Comparison of ENCODE assay signal across 17 cellular contexts in genomic region chr11:114098927-114099326, GRCh38. TPM values are rescaled to one million over a fixed set of nuclear protein-coding genes. Genes with fewer than 3 reads are reported as not detected.
DNase-seq lines count a peak whose midpoint lies in the region; FAIRE-seq and TF ChIP-seq lines count a peak whose summit lies in the region.
"Had no signal": no experiment of that assay in that cellular context is flagged by ENCODE, and none has a peak within 500 bp of the region (broad histone marks: within the 10 kb centered on the region; RNA-seq: fewer than 3 reads in every experiment).

No MANE protein-coding gene starts in this region.

- WGBS in small intestine, 3 donors = 13 to 59% (median 34%) methylated on average over 3 of the region's 3 CpGs
- 85 to 88% methylated on average over 3 of the region's 3 CpGs for WGBS in testis, 2 donors

- peak; percentile 11 for DNase-seq in DMS79 (lab: John Stamatoyannopoulos, UW)
- no peak for DNase-seq in DMS79 treated with DMSO at 0.1 percent for 48 hours (lab: John Stamatoyannopoulos, UW)
- peak; percentile 73 for DNase-seq in NCI-H2196 treated with DMSO at 0.1 percent for 48 hours (lab: John Stamatoyannopoulos, UW; ENCODE audit: unreplicated experiment)
- no peak for DNase-seq in glutamatergic neuron
- DNase-seq in small intestine = peak; percentile 84
- DNase-seq in testis = no peak
- no peak for DNase-seq in nephron progenitor cell
- DNase-seq in NCI-H1694 (lab: John Stamatoyannopoulos, UW) = no peak
- DNase-seq: 8988T; activated CD8-positive, alpha-beta memory T cell treated with anti-CD3 and anti-CD28 coated beads, Interleukin-2, amount 50 U/mL, for 4 hours; CD4-positive, CD25-positive, alpha-beta regulatory T cell; central memory CD4-positive, alpha-beta T cell; IMR-90; NCI-H187 treated with DMSO at 0.1 percent for 48 hours; PC-3 had no signal

- H3K4me3 Mint-ChIP-seq in glutamatergic neuron (ENCODE audit: unreplicated experiment) (peak overlapping the region; percentile 27), nephron progenitor cell (no peak overlapping the region)
- H3K4me3 Mint-ChIP-seq: activated naive CD4-positive, alpha-beta T cell treated with anti-CD3 and anti-CD28 coated beads, Interleukin-2, amount 50 U/mL, for 24 hours; CD4-positive, CD25-positive, alpha-beta regulatory T cell had no signal

- no peak for TF ChIP-seq CTCF in glutamatergic neuron (IDR thresholded peaks at IDR 0.05; ENCODE audit: partially characterized antibody, unreplicated experiment)
- TF ChIP-seq CTCF in testis (IDR thresholded peaks at IDR 0.05) = no peak
- no peak for TF ChIP-seq CTCF in nephron progenitor cell (IDR thresholded peaks at IDR 0.05)

- intact Hi-C loops in testis (cut with DNase I; ENCODE audit: low total_unique reads) = no loop called here

- H3K4me1 ChIP-seq in small intestine (ENCODE audit: control insufficient read depth in 2 of 2, insufficient read depth in 1 of 2, low read depth in 1 of 2, low read length in 1 of 2) = peaks cover 0 to 4% of the 10 kb centered on the region in 2 donors
- no peaks in the 10 kb centered on the region for H3K4me1 ChIP-seq in testis

- H3K27me3 ChIP-seq in small intestine (ENCODE audit: control insufficient read depth in 2 of 2, insufficient read depth in 2 of 2, low read length in 2 of 2) (no peaks in the 10 kb centered on the region), testis (no peaks in the 10 kb centered on the region)

- H3K27me3 Mint-ChIP-seq in glutamatergic neuron (ENCODE audit: unreplicated experiment) (peaks cover 11% of the 10 kb centered on the region), nephron progenitor cell (ENCODE audit: low read depth, poor library complexity) (peaks cover 3% of the 10 kb centered on the region)
- H3K27me3 Mint-ChIP-seq: activated naive CD4-positive, alpha-beta T cell treated with anti-CD3 and anti-CD28 coated beads, Interleukin-2, amount 50 U/mL, for 24 hours had no signal

- H3K9me3 ChIP-seq in small intestine (ENCODE audit: control insufficient read depth, low read depth) = no peaks in the 10 kb centered on the region
- H3K9me3 ChIP-seq in testis = no peaks in the 10 kb centered on the region

- H3K36me3 Mint-ChIP-seq in glutamatergic neuron (ENCODE audit: unreplicated experiment) = no peaks in the 10 kb centered on the region
- peaks cover 10% of the 10 kb centered on the region for H3K36me3 Mint-ChIP-seq in nephron progenitor cell (ENCODE audit: low read depth)
- H3K36me3 Mint-ChIP-seq: activated naive CD4-positive, alpha-beta T cell treated with anti-CD3 and anti-CD28 coated beads, Interleukin-2, amount 50 U/mL, for 24 hours; CD4-positive, CD25-positive, alpha-beta regulatory T cell had no signal

- no peaks in the 10 kb centered on the region for H3K36me3 ChIP-seq in small intestine (ENCODE audit: control insufficient read depth in 2 of 2, insufficient read depth in 2 of 2, low read length in 2 of 2)
- no peaks in the 10 kb centered on the region for H3K36me3 ChIP-seq in testis (ENCODE audit: low read depth, missing control alignments)

- H3K4me3 ChIP-seq in small intestine (ENCODE audit: low read depth in 1 of 2, low read length in 2 of 2) (no peak overlapping the region), testis (no peak overlapping the region)

- H3K4me1 Mint-ChIP-seq in glutamatergic neuron (ENCODE audit: low read depth, unreplicated experiment) (peaks cover 55% of the 10 kb centered on the region), nephron progenitor cell (peaks cover 85% of the 10 kb centered on the region)

- no peak for TF ChIP-seq POLR2A in testis (IDR thresholded peaks at IDR 0.05)

- FAIRE-seq in small intestine (lab: Jason Lieb, UNC) = no peak
- FAIRE-seq: endothelial cell of umbilical vein had no signal

- H3K27ac Mint-ChIP-seq in glutamatergic neuron (ENCODE audit: unreplicated experiment) (peak overlapping the region; percentile 85), nephron progenitor cell (no peak overlapping the region)
- H3K27ac Mint-ChIP-seq: activated naive CD4-positive, alpha-beta T cell treated with anti-CD3 and anti-CD28 coated beads, Interleukin-2, amount 50 U/mL, for 24 hours had no signal

- H3K9me3 Mint-ChIP-seq in glutamatergic neuron (ENCODE audit: unreplicated experiment) (peaks cover 9% of the 10 kb centered on the region), nephron progenitor cell (peaks cover 9% of the 10 kb centered on the region)
- H3K9me3 Mint-ChIP-seq: activated naive CD4-positive, alpha-beta T cell treated with anti-CD3 and anti-CD28 coated beads, Interleukin-2, amount 50 U/mL, for 24 hours; CD4-positive, CD25-positive, alpha-beta regulatory T cell had no signal

- no peak overlapping the region for H3K27ac ChIP-seq in small intestine (ENCODE audit: low read depth in 1 of 2, low read length in 1 of 2)
- no peak overlapping the region for H3K27ac ChIP-seq in testis

RNA-seq across cellular contexts. Expression of gene ZBTB16, which starts 39.4 kb away (rescaled TPM):
- 9.0 TPM for total RNA-seq in glutamatergic neuron (ENCODE audit: unreplicated experiment)
- 10 to 100 TPM in 2 of 3 donors, 1 to 10 TPM in 1; 7.8 to 32.4 (median 27.1) TPM for polyA plus RNA-seq in small intestine
- total RNA-seq in testis = 10 to 100 TPM; 51.5 to 88.5 TPM
- 11.4 TPM for polyA plus RNA-seq in testis (ENCODE audit: insufficient read depth, low read depth, low replicate concordance)
- total RNA-seq: IMR-90, PC-3 had no signal
- polyA plus RNA-seq: IMR-90 had no signal

Comparison
In these comparisons a context has a peak if more than half of its experiments do, and no peak if none do; other contexts are left out.
1. DNase-seq: peak in DMS79 (single experiment), NCI-H2196 treated with DMSO at 0.1 percent for 48 hours (single experiment) and small intestine (single experiment); none in DMS79 treated with DMSO at 0.1 percent for 48 hours (single experiment), glutamatergic neuron (single experiment), testis (single experiment), nephron progenitor cell (single experiment) and NCI-H1694 (single experiment).